Comparison of ENCODE assay signal across 26 cellular contexts in the genomic region with DNA sequence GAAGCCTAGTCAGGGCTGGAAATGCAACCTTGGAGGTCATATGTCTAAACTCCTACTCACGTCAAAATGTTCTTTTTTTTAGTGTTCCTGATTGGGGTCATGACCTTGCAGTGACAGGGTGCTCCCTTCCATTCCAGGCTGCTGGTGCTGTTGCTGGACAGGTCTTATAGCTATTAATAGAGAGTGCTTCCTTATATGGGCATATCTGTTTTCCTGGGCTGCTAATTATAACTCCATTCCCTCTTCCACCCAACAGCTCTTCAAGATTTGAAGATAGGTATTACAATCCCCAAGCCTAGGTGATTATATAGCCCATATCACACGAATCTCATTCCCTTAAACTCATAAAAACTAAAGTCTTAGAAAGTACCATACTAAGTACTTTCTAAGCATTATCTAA. TPM values are rescaled to one million over a fixed set of nuclear protein-coding genes. Genes with fewer than 3 reads are reported as not detected.
DNase-seq lines count a peak whose midpoint lies in the region; ATAC-seq, FAIRE-seq and TF ChIP-seq lines count a peak whose summit lies in the region.
"Had no signal": no experiment of that assay in that cellular context is flagged by ENCODE, and none has a peak within 500 bp of the region (broad histone marks: within the 10 kb centered on the region; RNA-seq: fewer than 3 reads in every experiment).

No MANE protein-coding gene starts in this region.

- H3K27me3 ChIP-seq in uterus = no peaks in the 10 kb centered on the region
- H3K27me3 ChIP-seq: BE2C had no signal

- no peaks in the 10 kb centered on the region for H3K36me3 ChIP-seq in kidney (ENCODE audit: control insufficient read depth in 1 of 2, insufficient read depth in 2 of 2, low read length in 2 of 2)
- no peaks in the 10 kb centered on the region for H3K36me3 ChIP-seq in uterus
- H3K36me3 ChIP-seq: BLaER1 treated with 17β-estradiol and CSF1 and Interleukin-3, amounts not matched to agents 10 nM and 100 nM had no signal

- peak overlapping the region; percentile 42 for H3K4me3 Mint-ChIP-seq in nephron progenitor cell
- H3K4me3 Mint-ChIP-seq in activated T-helper 1 cell treated with anti-CD3 and anti-CD28 coated beads, Interleukin-12 subunit alpha, Interleukin-12 subunit beta, Interleukin-2, Interleukin-4 antibody, amounts not matched to agents 30 ng/mL and 10 ng/mL and 1 ng/mL, durations not matched to agents 14 hours and 24 hours and 36 hours = no peak overlapping the region
- H3K4me3 Mint-ChIP-seq: CD4-positive, alpha-beta T cell; CD8-positive, alpha-beta memory T cell had no signal

- DNase-seq in SK-N-DZ (ENCODE audit: low spot score) = peak; percentile 57
- no peak for DNase-seq in kidney
- no peak for DNase-seq in nephron progenitor cell
- DNase-seq in uterus = no peak
- no peak for DNase-seq in activated T-helper 1 cell treated with anti-CD3 and anti-CD28 coated beads, Interleukin-12 subunit alpha, Interleukin-12 subunit beta, Interleukin-2, Interleukin-4 antibody, amounts not matched to agents 30 ng/mL and 10 ng/mL and 1 ng/mL, durations not matched to agents 14 hours and 24 hours and 36 hours (ENCODE audit: low spot score)
- no peak for DNase-seq in NCI-H2227 treated with DMSO at 0.1 percent for 48 hours (lab: John Stamatoyannopoulos, UW)
- DNase-seq: 8988T; ACHN; AML-193; BE2C; CD4-positive, alpha-beta T cell; CD8-positive, alpha-beta memory T cell; DMS 273 treated with DMSO at 0.1 percent for 48 hours; DMS53; DMS79 treated with DMSO at 0.1 percent for 48 hours; GF-D8; GOT3; H7; HCEC 1CT had no signal

- intact Hi-C loops in kidney (cut with DNase I) (no loop called here), uterus (cut with DNase I; ENCODE audit: low total_unique reads) (no loop called here)
- intact Hi-C loops in activated T-helper 1 cell treated with anti-CD3 and anti-CD28 coated beads, Interleukin-12 subunit alpha, Interleukin-12 subunit beta, Interleukin-2, Interleukin-4 antibody, amounts not matched to agents 30 ng/mL and 10 ng/mL and 1 ng/mL, durations not matched to agents 14 hours and 24 hours and 36 hours (cut with micrococcal nuclease) = loop anchor here (5.0 to 10.0 kb wide), 3 partner anchors 37 to 1842 kb away; a partner anchor contains a TSS

- H3K9me3 Mint-ChIP-seq in nephron progenitor cell = no peaks in the 10 kb centered on the region
- H3K9me3 Mint-ChIP-seq in activated T-helper 1 cell treated with anti-CD3 and anti-CD28 coated beads, Interleukin-12 subunit alpha, Interleukin-12 subunit beta, Interleukin-2, Interleukin-4 antibody, amounts not matched to agents 30 ng/mL and 10 ng/mL and 1 ng/mL, durations not matched to agents 14 hours and 24 hours and 36 hours = no peaks in the 10 kb centered on the region
- H3K9me3 Mint-ChIP-seq: CD4-positive, alpha-beta T cell had no signal

- H3K4me3 ChIP-seq in kidney (ENCODE audit: low read length in 2 of 2) (no peak overlapping the region), uterus (no peak overlapping the region)
- H3K4me3 ChIP-seq: A549; BLaER1 treated with 17β-estradiol and CSF1 and Interleukin-3, amounts not matched to agents 10 nM and 100 nM had no signal

- TF ChIP-seq POLR2A in uterus (IDR thresholded peaks at IDR 0.05) = no peak

- peaks cover 36% of the 10 kb centered on the region for H3K36me3 Mint-ChIP-seq in nephron progenitor cell (ENCODE audit: low read depth)
- H3K36me3 Mint-ChIP-seq in activated T-helper 1 cell treated with anti-CD3 and anti-CD28 coated beads, Interleukin-12 subunit alpha, Interleukin-12 subunit beta, Interleukin-2, Interleukin-4 antibody, amounts not matched to agents 30 ng/mL and 10 ng/mL and 1 ng/mL, durations not matched to agents 14 hours and 24 hours and 36 hours (ENCODE audit: low read depth) = no peaks in the 10 kb centered on the region
- H3K36me3 Mint-ChIP-seq: CD14-positive monocyte had no signal

- no peak for FAIRE-seq in kidney (lab: Jason Lieb, UNC)
- FAIRE-seq: A549, D721Med, GM12891, GM18507 had no signal

- H3K4me1 Mint-ChIP-seq in nephron progenitor cell = peaks cover 95% of the 10 kb centered on the region
- H3K4me1 Mint-ChIP-seq in activated T-helper 1 cell treated with anti-CD3 and anti-CD28 coated beads, Interleukin-12 subunit alpha, Interleukin-12 subunit beta, Interleukin-2, Interleukin-4 antibody, amounts not matched to agents 30 ng/mL and 10 ng/mL and 1 ng/mL, durations not matched to agents 14 hours and 24 hours and 36 hours (ENCODE audit: low read depth) = no peaks in the 10 kb centered on the region
- H3K4me1 Mint-ChIP-seq: CD14-positive monocyte had no signal

- ATAC-seq in GM19324 (IDR thresholded peaks at IDR 0.05; ENCODE audit: low FRiP score, unreplicated experiment) = no peak
- ATAC-seq: A549 had no signal

- no peaks in the 10 kb centered on the region for H3K9me3 ChIP-seq in kidney (ENCODE audit: control insufficient read depth in 1 of 2, low read length in 2 of 2)
- no peaks in the 10 kb centered on the region for H3K9me3 ChIP-seq in uterus
- H3K9me3 ChIP-seq: A549, BE2C had no signal

- H3K27me3 Mint-ChIP-seq in nephron progenitor cell (ENCODE audit: low read depth, poor library complexity) = peaks cover 7% of the 10 kb centered on the region
- H3K27me3 Mint-ChIP-seq in activated T-helper 1 cell treated with anti-CD3 and anti-CD28 coated beads, Interleukin-12 subunit alpha, Interleukin-12 subunit beta, Interleukin-2, Interleukin-4 antibody, amounts not matched to agents 30 ng/mL and 10 ng/mL and 1 ng/mL, durations not matched to agents 14 hours and 24 hours and 36 hours (ENCODE audit: insufficient read depth) = peaks cover 82% of the 10 kb centered on the region

- H3K9ac ChIP-seq in kidney (ENCODE audit: low read length in 2 of 2) = peak overlapping the region in 1 of 2 donors; percentile 77
- H3K9ac ChIP-seq: BLaER1 treated with 17β-estradiol and CSF1 and Interleukin-3, amounts not matched to agents 10 nM and 100 nM had no signal

- peak overlapping the region; percentile 97 for H3K27ac Mint-ChIP-seq in nephron progenitor cell
- H3K27ac Mint-ChIP-seq in activated T-helper 1 cell treated with anti-CD3 and anti-CD28 coated beads, Interleukin-12 subunit alpha, Interleukin-12 subunit beta, Interleukin-2, Interleukin-4 antibody, amounts not matched to agents 30 ng/mL and 10 ng/mL and 1 ng/mL, durations not matched to agents 14 hours and 24 hours and 36 hours = no peak overlapping the region
- H3K27ac Mint-ChIP-seq: CD14-positive monocyte; CD4-positive, alpha-beta T cell; CD8-positive, alpha-beta memory T cell had no signal

- no peak for TF ChIP-seq CTCF in kidney (IDR thresholded peaks at IDR 0.05; ENCODE audit: borderline replicate concordance, extremely low read depth, insufficient read depth)
- TF ChIP-seq CTCF in nephron progenitor cell (IDR thresholded peaks at IDR 0.05) = no peak
- TF ChIP-seq CTCF in uterus (IDR thresholded peaks at IDR 0.05) = no peak

- H3K27ac ChIP-seq in kidney (ENCODE audit: low read depth in 2 of 2, low read length in 2 of 2) (peak overlapping the region; percentile 71 to 79), uterus (peak overlapping the region; percentile 75 to 83)
- H3K27ac ChIP-seq: A549; BLaER1 treated with 17β-estradiol and CSF1 and Interleukin-3, amounts not matched to agents 10 nM and 100 nM had no signal

- H3K4me1 ChIP-seq in kidney (ENCODE audit: control insufficient read depth in 1 of 2, insufficient read depth in 1 of 2, low read depth in 1 of 2, low read length in 2 of 2) = peaks cover 10 to 14% of the 10 kb centered on the region in 2 donors
- H3K4me1 ChIP-seq in uterus = no peaks in the 10 kb centered on the region
- H3K4me1 ChIP-seq: BE2C; BLaER1 treated with 17β-estradiol and CSF1 and Interleukin-3, amounts not matched to agents 10 nM and 100 nM had no signal

RNA-seq across cellular contexts. Expression of a gene that starts 12.6 kb away (rescaled TPM):
- polyA plus RNA-seq in SK-N-DZ (2014; cell fraction: cytosol; rRNA removed) = 1.6 and 2.3 TPM in 2 replicates
- 2.0 and 10.4 TPM in 2 replicates for polyA plus RNA-seq in SK-N-DZ (2014; cell fraction: nucleus; rRNA removed)
- 29.3 TPM for total RNA-seq in kidney
- 16.9 TPM for polyA plus RNA-seq in kidney (ENCODE audit: insufficient read depth, low read depth, low replicate concordance)
- total RNA-seq in uterus = 10 to 100 TPM; 14.7 to 61.2 (median 22.7) TPM
- not detected in 2 replicates for total RNA-seq in activated T-helper 1 cell treated with anti-CD3 and anti-CD28 coated beads, Interleukin-12 subunit alpha, Interleukin-12 subunit beta, Interleukin-2, Interleukin-4 antibody, amounts not matched to agents 30 ng/mL and 10 ng/mL and 1 ng/mL, durations not matched to agents 14 hours and 24 hours and 36 hours
- total RNA-seq: CD4-positive, alpha-beta T cell; CD8-positive, alpha-beta memory T cell; H7 had no signal
- polyA plus RNA-seq: CD14-positive monocyte; CD8-positive, alpha-beta memory T cell had no signal

RNA-seq across cellular contexts. Expression of a gene that starts 18.4 kb away (rescaled TPM):
- 2.6 and 11.6 TPM in 2 replicates for polyA plus RNA-seq in SK-N-DZ (2014; cell fraction: cytosol; rRNA removed)
- polyA plus RNA-seq in SK-N-DZ (2014; cell fraction: nucleus; rRNA removed) = 47.5 and 55.4 TPM in 2 replicates
- total RNA-seq in kidney (27.8 TPM), uterus (10 to 100 TPM in 2 of 4 donors, 1 to 10 TPM in 2; 6.8 to 41.6 (median 13.0) TPM)
- polyA plus RNA-seq in kidney (ENCODE audit: insufficient read depth, low read depth, low replicate concordance) = 12.1 TPM
- total RNA-seq in activated T-helper 1 cell treated with anti-CD3 and anti-CD28 coated beads, Interleukin-12 subunit alpha, Interleukin-12 subunit beta, Interleukin-2, Interleukin-4 antibody, amounts not matched to agents 30 ng/mL and 10 ng/mL and 1 ng/mL, durations not matched to agents 14 hours and 24 hours and 36 hours = not detected in 2 replicates
- total RNA-seq: CD4-positive, alpha-beta T cell; CD8-positive, alpha-beta memory T cell; H7 had no signal
- polyA plus RNA-seq: CD14-positive monocyte; CD8-positive, alpha-beta memory T cell had no signal

RNA-seq across cellular contexts. Expression of a gene that starts 18.8 kb away (rescaled TPM):
- 0.66 and 1.1 TPM in 2 replicates for polyA plus RNA-seq in SK-N-DZ (2014; cell fraction: cytosol; rRNA removed)
- 2.0 and 2.8 TPM in 2 replicates for polyA plus RNA-seq in SK-N-DZ (2014; cell fraction: nucleus; rRNA removed)
- total RNA-seq in kidney (11.3 TPM), uterus (1 to 10 TPM in 1 of 4 donors, under 1 TPM in 2, not detected in 1; 0.21 to 2.9 (median 0.52) TPM)
- polyA plus RNA-seq in kidney (ENCODE audit: insufficient read depth, low read depth, low replicate concordance) = 4.3 TPM
- not detected in 2 replicates for total RNA-seq in activated T-helper 1 cell treated with anti-CD3 and anti-CD28 coated beads, Interleukin-12 subunit alpha, Interleukin-12 subunit beta, Interleukin-2, Interleukin-4 antibody, amounts not matched to agents 30 ng/mL and 10 ng/mL and 1 ng/mL, durations not matched to agents 14 hours and 24 hours and 36 hours
- total RNA-seq: CD4-positive, alpha-beta T cell; CD8-positive, alpha-beta memory T cell; H7 had no signal
- polyA plus RNA-seq: CD14-positive monocyte; CD8-positive, alpha-beta memory T cell had no signal

RNA-seq across cellular contexts. Expression of a gene that starts 40.2 kb away (rescaled TPM):
- polyA plus RNA-seq in SK-N-DZ (2014; cell fraction: cytosol; rRNA removed) = 28.1 and 35.4 TPM in 2 replicates
- 28.0 and 35.7 TPM in 2 replicates for polyA plus RNA-seq in SK-N-DZ (2014; cell fraction: nucleus; rRNA removed)
- total RNA-seq in kidney = 76.5 TPM
- 122 TPM for polyA plus RNA-seq in kidney (ENCODE audit: insufficient read depth, low read depth, low replicate concordance)
- total RNA-seq in uterus = 10 to 100 TPM; 25.8 to 75.6 (median 48.0) TPM
- total RNA-seq in activated T-helper 1 cell treated with anti-CD3 and anti-CD28 coated beads, Interleukin-12 subunit alpha, Interleukin-12 subunit beta, Interleukin-2, Interleukin-4 antibody, amounts not matched to agents 30 ng/mL and 10 ng/mL and 1 ng/mL, durations not matched to agents 14 hours and 24 hours and 36 hours = not detected in 2 replicates
- total RNA-seq: CD4-positive, alpha-beta T cell; CD8-positive, alpha-beta memory T cell; H7 had no signal
- polyA plus RNA-seq: CD14-positive monocyte; CD8-positive, alpha-beta memory T cell had no signal

RNA-seq across cellular contexts. Expression of a gene that starts 47.2 kb away (rescaled TPM):
- 20.1 and 20.4 TPM in 2 replicates for polyA plus RNA-seq in SK-N-DZ (2014; cell fraction: cytosol; rRNA removed)
- polyA plus RNA-seq in SK-N-DZ (2014; cell fraction: nucleus; rRNA removed) = 15.7 and 22.6 TPM in 2 replicates
- total RNA-seq in kidney = 36.5 TPM
- 36.4 TPM for polyA plus RNA-seq in kidney (ENCODE audit: insufficient read depth, low read depth, low replicate concordance)
- total RNA-seq in uterus = 10 to 100 TPM in 3 of 4 donors, 1 to 10 TPM in 1; 3.8 to 78.1 (median 46.4) TPM
- not detected in 2 replicates for total RNA-seq in activated T-helper 1 cell treated with anti-CD3 and anti-CD28 coated beads, Interleukin-12 subunit alpha, Interleukin-12 subunit beta, Interleukin-2, Interleukin-4 antibody, amounts not matched to agents 30 ng/mL and 10 ng/mL and 1 ng/mL, durations not matched to agents 14 hours and 24 hours and 36 hours
- total RNA-seq: CD4-positive, alpha-beta T cell; CD8-positive, alpha-beta memory T cell had no signal
- polyA plus RNA-seq: CD14-positive monocyte; CD8-positive, alpha-beta memory T cell had no signal

Comparison
In these comparisons a context has a peak if more than half of its experiments do, and no peak if none do; other contexts are left out.
1. RNA of a gene that starts 12.6 kb away (total RNA-seq): 29.3 TPM in kidney (single experiment) and 14.7 to 61.2 TPM in uterus; not detected in activated T-helper 1 cell treated with anti-CD3 and anti-CD28 coated beads, Interleukin-12 subunit alpha, Interleukin-12 subunit beta, Interleukin-2, Interleukin-4 antibody, amounts not matched to agents 30 ng/mL and 10 ng/mL and 1 ng/mL, durations not matched to agents 14 hours and 24 hours and 36 hours; every median in the first group is over 10 times any median in the second.